In genomic region chr15:101209285-101209821, GRCh38 we compare ENCODE assay signal across 3 cellular contexts.
TF ChIP-seq lines count a peak whose summit lies in the region.

No MANE protein-coding gene starts in this region.

TF ChIP-seq in SK-N-SH, 30 proteins besides CTCF, POLR2A, EP300 and RAD21:
- no peak for TF ChIP-seq RXRA (IDR thresholded peaks at IDR 0.05; ENCODE audit: borderline replicate concordance, low read depth)
- no peak for TF ChIP-seq FOSL2 (IDR thresholded peaks at IDR 0.05; ENCODE audit: borderline replicate concordance, low read depth)
- no peak for TF ChIP-seq EZH2phosphoT487 (IDR thresholded peaks at IDR 0.05; ENCODE audit: borderline replicate concordance, low read depth)
- TF ChIP-seq ELF1 (IDR thresholded peaks at IDR 0.05) = no peak
- no peak for TF ChIP-seq PBX3 (IDR thresholded peaks at IDR 0.05)
- TF ChIP-seq SIN3A (IDR thresholded peaks at IDR 0.05; ENCODE audit: borderline replicate concordance, low read depth, low read length) = no peak
- no peak for TF ChIP-seq MXI1 (IDR thresholded peaks at IDR 0.05; ENCODE audit: low read depth, low read length)
- TF ChIP-seq YY1 (IDR thresholded peaks at IDR 0.05; ENCODE audit: low read depth) = no peak
- no peak for TF ChIP-seq TCF12 (IDR thresholded peaks at IDR 0.05)
- TF ChIP-seq POLR2AphosphoS5 (IDR thresholded peaks at IDR 0.05; ENCODE audit: low read depth, low read length) = no peak
- TF ChIP-seq IRF3 (IDR thresholded peaks at IDR 0.05; ENCODE audit: low read depth, low read length) = no peak
- no peak for TF ChIP-seq SMC3 (IDR thresholded peaks at IDR 0.05; ENCODE audit: low read depth, low read length)
- TF ChIP-seq TEAD4 (IDR thresholded peaks at IDR 0.05; ENCODE audit: borderline replicate concordance, insufficient read depth) = no peak
- no peak for TF ChIP-seq RFX5 (IDR thresholded peaks at IDR 0.05; ENCODE audit: low read length)
- no peak for TF ChIP-seq FOXJ3 (CRISPR knock-in tag; IDR thresholded peaks at IDR 0.05)
- no peak for TF ChIP-seq GATA2 (CRISPR knock-in tag; IDR thresholded peaks at IDR 0.05)

TF ChIP-seq in SK-N-SH treated with all-trans-retinoic acid at 6 μM for 48 hours, 23 proteins besides CTCF, POLR2A, EP300 and RAD21:
- TF ChIP-seq ZC3H10 (CRISPR knock-in tag; IDR thresholded peaks at IDR 0.05) (no peak), TOX (CRISPR knock-in tag; IDR thresholded peaks at IDR 0.05; ENCODE audit: borderline replicate concordance) (no peak), ESRRG (CRISPR knock-in tag; IDR thresholded peaks at IDR 0.05) (no peak), ZNF70 (CRISPR knock-in tag; IDR thresholded peaks at IDR 0.05) (no peak), ZNF565 (CRISPR knock-in tag; conservative IDR thresholded peaks at IDR 0.05; ENCODE audit: low read depth) (no peak), TSHZ2 (CRISPR knock-in tag; IDR thresholded peaks at IDR 0.05) (no peak), CSRNP3 (CRISPR knock-in tag; IDR thresholded peaks at IDR 0.05) (no peak), ZFP30 (CRISPR knock-in tag; IDR thresholded peaks at IDR 0.05) (no peak), GLIS3 (CRISPR knock-in tag; IDR thresholded peaks at IDR 0.05) (no peak), PATZ1 (CRISPR knock-in tag; IDR thresholded peaks at IDR 0.05; ENCODE audit: borderline replicate concordance) (no peak), ZNF8 (CRISPR knock-in tag; IDR thresholded peaks at IDR 0.05) (no peak), SNAI2 (CRISPR knock-in tag; IDR thresholded peaks at IDR 0.05) (no peak), ZFP3 (CRISPR knock-in tag; IDR thresholded peaks at IDR 0.05) (no peak), BACH2 (CRISPR knock-in tag; IDR thresholded peaks at IDR 0.05; ENCODE audit: borderline replicate concordance) (no peak), TCF4 (CRISPR knock-in tag; IDR thresholded peaks at IDR 0.05; ENCODE audit: borderline replicate concordance) (no peak)

TF ChIP-seq in GM12878, 131 proteins besides CTCF, POLR2A, EP300 and RAD21:
- peak; percentile 60; the same call in 1 of the 2 replicates for TF ChIP-seq MLLT1 (IDR thresholded peaks at IDR 0.05)
- TF ChIP-seq SP1 (IDR thresholded peaks at IDR 0.05; ENCODE audit: low read depth, low read length) = no peak
